ENCODE assay signal across 8 cellular contexts in genomic region chr11:43574949-43575915, GRCh38.
DNase-seq lines count a peak whose midpoint lies in the region; ATAC-seq and TF ChIP-seq lines count a peak whose summit lies in the region.

No MANE protein-coding gene starts in this region.

- CTCF ChIA-PET in activated CD4-positive, alpha-beta T cell treated with anti-CD3 and anti-CD28 coated beads, Interleukin-2, amount 10 ng/mL, durations not matched to agents 7 days and 5 days (lab: Charles Lee) = interaction anchor here (0.6 to 1.4 kb wide), 2 partner anchors 13 to 28 kb away, joined by 3 to 4 read pairs; no protein-coding TSS in a partner anchor

- H3K9me3 Mint-ChIP-seq in activated CD4-positive, alpha-beta T cell treated with anti-CD3 and anti-CD28 coated beads, Interleukin-2, amount 10 ng/mL, durations not matched to agents 7 days and 5 days = peaks cover 3% of the 10 kb centered on the region

- TF ChIP-seq CTCF in fibroblast of pulmonary artery (IDR thresholded peaks at IDR 0.05; ENCODE audit: low read length, missing control alignments) (no peak), omental fat pad (IDR thresholded peaks at IDR 0.05) (no peak)

- peaks cover 91% of the 10 kb centered on the region for H3K27me3 Mint-ChIP-seq in activated CD4-positive, alpha-beta T cell treated with anti-CD3 and anti-CD28 coated beads, Interleukin-2, amount 10 ng/mL, durations not matched to agents 7 days and 5 days

- H3K4me3 ChIP-seq in fibroblast of pulmonary artery (replicated peaks; ENCODE audit: low read depth, low read length) = peak overlapping the region; percentile 13

- DNase-seq in activated CD4-positive, alpha-beta T cell treated with anti-CD3 and anti-CD28 coated beads, Interleukin-2, amount 10 ng/mL, durations not matched to agents 7 days and 5 days = no peak
- DNase-seq in activated CD4-positive, alpha-beta T cell treated with anti-CD3 and anti-CD28 coated beads, Interleukin-2, amount 50 U/mL, for 48 hours = no peak
- DNase-seq in SHP77 treated with DMSO at 0.1 percent for 48 hours (lab: John Stamatoyannopoulos, UW) = peak; percentile 52
- peak; percentile 68 for DNase-seq in fibroblast of pulmonary artery (ENCODE audit: low read depth)
- no peak for DNase-seq in omental fat pad (ENCODE audit: low spot score)
- DNase-seq in NAMALWA (ENCODE audit: low spot score) = no peak

- POLR2A ChIA-PET in activated CD4-positive, alpha-beta T cell treated with anti-CD3 and anti-CD28 coated beads, Interleukin-2, amount 10 ng/mL, durations not matched to agents 7 days and 5 days (lab: Charles Lee) = no interaction called here

- no peak overlapping the region for H3K4me3 Mint-ChIP-seq in activated CD4-positive, alpha-beta T cell treated with anti-CD3 and anti-CD28 coated beads, Interleukin-2, amount 10 ng/mL, durations not matched to agents 7 days and 5 days

- H3K27ac Mint-ChIP-seq in activated CD4-positive, alpha-beta T cell treated with anti-CD3 and anti-CD28 coated beads, Interleukin-2, amount 10 ng/mL, durations not matched to agents 7 days and 5 days = peak overlapping the region; percentile 31

- peak; percentile 55 for ATAC-seq in omental fat pad (ENCODE audit: low FRiP score)
- no peak for ATAC-seq in HG02870 (IDR thresholded peaks at IDR 0.05; ENCODE audit: unreplicated experiment)
- no peak for ATAC-seq in GM18519 (IDR thresholded peaks at IDR 0.05; ENCODE audit: low FRiP score, unreplicated experiment)

- no peaks in the 10 kb centered on the region for H3K36me3 Mint-ChIP-seq in activated CD4-positive, alpha-beta T cell treated with anti-CD3 and anti-CD28 coated beads, Interleukin-2, amount 10 ng/mL, durations not matched to agents 7 days and 5 days (ENCODE audit: low read depth)

- H3K4me1 Mint-ChIP-seq in activated CD4-positive, alpha-beta T cell treated with anti-CD3 and anti-CD28 coated beads, Interleukin-2, amount 10 ng/mL, durations not matched to agents 7 days and 5 days = peaks cover 24% of the 10 kb centered on the region

Comparison
In these comparisons a context has a peak if more than half of its experiments do, and no peak if none do; other contexts are left out.
1. DNase-seq: peak in SHP77 treated with DMSO at 0.1 percent for 48 hours (single experiment) and fibroblast of pulmonary artery (single experiment); none in activated CD4-positive, alpha-beta T cell treated with anti-CD3 and anti-CD28 coated beads, Interleukin-2, amount 10 ng/mL, durations not matched to agents 7 days and 5 days (single experiment), activated CD4-positive, alpha-beta T cell treated with anti-CD3 and anti-CD28 coated beads, Interleukin-2, amount 50 U/mL, for 48 hours (0 of 2), omental fat pad (single experiment) and NAMALWA (single experiment).